ENCODE assay signal across 15 cellular contexts in the genomic region with DNA sequence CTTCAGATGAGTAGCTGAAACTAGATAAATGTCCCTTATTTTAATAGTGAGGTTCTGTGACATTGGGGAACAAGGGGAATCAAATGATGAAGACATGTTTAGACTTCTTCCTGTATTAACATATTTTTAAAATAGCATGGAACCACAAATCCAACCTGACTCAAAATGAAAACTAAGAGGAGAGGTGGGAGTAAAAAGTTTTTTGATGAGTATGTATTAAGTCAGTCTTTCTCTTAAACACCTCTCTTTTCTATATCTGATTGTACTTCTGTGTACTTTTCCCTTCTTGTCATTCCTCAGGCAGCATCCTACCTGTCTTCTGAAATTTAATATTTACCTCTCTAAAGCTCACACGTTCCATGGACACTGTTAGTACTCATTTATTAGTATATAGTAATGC.
"Had no signal": no experiment of that assay in that cellular context is flagged by ENCODE, and none has a peak within 500 bp of the region (broad histone marks: within the 10 kb centered on the region; RNA-seq: fewer than 3 reads in every experiment).

No MANE protein-coding gene starts in this region.

- H3K9me3 Mint-ChIP-seq: activated B cell treated with CpG ODN at 0.5 μM for 24 hours, immature natural killer cell, natural killer cell, type B pancreatic cell had no signal

- H3K27ac Mint-ChIP-seq: activated B cell treated with CpG ODN at 0.5 μM for 24 hours, immature natural killer cell, natural killer cell, type B pancreatic cell had no signal

- H3K4me3 ChIP-seq: cardiac muscle cell, gastrocnemius medialis, heart left ventricle had no signal

- H3K27me3 ChIP-seq: cardiac muscle cell, gastrocnemius medialis, heart left ventricle had no signal

- H3K4me1 Mint-ChIP-seq: activated B cell treated with CpG ODN at 0.5 μM for 24 hours, immature natural killer cell, natural killer cell had no signal

- H3K36me3 ChIP-seq: gastrocnemius medialis had no signal

- H3K36me3 Mint-ChIP-seq: natural killer cell, type B pancreatic cell had no signal

- H3K4me3 Mint-ChIP-seq: activated B cell treated with CpG ODN at 0.5 μM for 24 hours, immature natural killer cell, natural killer cell, type B pancreatic cell had no signal

- DNase-seq: activated B cell treated with CpG ODN at 0.5 μM for 24 hours; activated CD4-positive, alpha-beta T cell treated with anti-CD3 and anti-CD28 coated beads, Interleukin-2, amount 50 U/mL, for 48 hours; activated gamma-delta T cell; erythroblast; gastrocnemius medialis; heart left ventricle; immature natural killer cell; mesendoderm; natural killer cell; retina; stimulated activated CD4-positive, alpha-beta T cell treated with anti-CD3 and anti-CD28 coated beads, Interleukin-12 subunit alpha, Interleukin-12 subunit beta, amount 100 ng/mL, for 4 hours; stimulated activated CD4-positive, alpha-beta T cell treated with anti-CD3 and anti-CD28 coated beads, Interleukin-2, amount 100 ng/mL, for 24 hours; SW 1271 had no signal

- ATAC-seq: gastrocnemius medialis, heart left ventricle, natural killer cell had no signal

- H3K27me3 Mint-ChIP-seq: activated B cell treated with CpG ODN at 0.5 μM for 24 hours, type B pancreatic cell had no signal

- H3K27ac ChIP-seq: cardiac muscle cell, gastrocnemius medialis, heart left ventricle had no signal

- H3K9me3 ChIP-seq: gastrocnemius medialis, heart left ventricle had no signal
